9 cellular contexts compared by ENCODE assay signal in the genomic region with DNA sequence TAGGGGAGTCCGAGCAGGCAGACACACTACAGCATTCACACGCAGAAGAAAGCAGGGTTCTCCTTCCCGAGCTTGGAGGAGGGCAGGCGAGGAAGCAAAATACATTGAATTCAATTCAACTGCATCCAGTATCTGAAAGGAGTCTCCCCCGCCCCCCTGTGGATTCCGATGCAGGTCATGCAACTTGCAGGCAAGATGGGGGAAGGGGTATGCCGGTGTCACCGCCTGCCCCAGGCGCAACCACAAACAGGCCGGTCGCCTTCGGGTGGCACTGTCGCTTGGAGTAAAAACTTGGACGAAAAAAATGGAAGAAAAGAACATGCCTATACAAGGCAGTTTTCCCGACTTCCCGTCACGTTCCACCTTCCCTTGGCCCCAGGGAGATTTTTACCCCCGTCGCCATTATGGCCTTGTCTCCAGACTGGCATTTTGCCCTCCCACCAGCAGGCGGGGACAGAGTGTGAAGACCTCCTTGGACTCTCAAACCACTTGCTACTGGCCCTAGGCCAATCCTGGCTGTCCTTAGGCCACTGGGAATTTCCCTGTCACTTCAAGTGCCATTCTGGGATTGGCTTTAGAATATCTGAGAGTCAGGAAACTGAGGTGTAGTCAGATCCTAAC. TPM values are rescaled to one million over a fixed set of nuclear protein-coding genes. Genes with fewer than 3 reads are reported as not detected.
A peak's percentile ranks its signal among the peaks of the same experiment; 100 is the strongest.
DNase-seq lines count a peak whose midpoint lies in the region; TF ChIP-seq lines count a peak whose summit lies in the region.
"Had no signal": no experiment of that assay in that cellular context is flagged by ENCODE, and none has a peak within 500 bp of the region (broad histone marks: within the 10 kb centered on the region; RNA-seq: fewer than 3 reads in every experiment).

No MANE protein-coding gene starts in this region.

- POLR2A ChIA-PET in GM10248 (lab: Yijun Ruan, JAX): no interaction called here

- CTCF ChIA-PET in GM10248 (lab: Yijun Ruan, JAX): interaction anchor here (5.8 kb wide), 1 partner anchor 11 kb away, joined by 63 read pairs; no protein-coding TSS in a partner anchor

- TF ChIP-seq CTCF in GM10248 (IDR thresholded peaks at IDR 0.05; ENCODE audit: control extremely low read depth, extremely low read depth, low read depth, missing control alignments): peak; percentile 6

- DNase-seq in GM10248 (ENCODE audit: extremely low spot score) (no peak), NCI-H1105 treated with DMSO at 0.1 percent for 48 hours (lab: John Stamatoyannopoulos, UW) (peak; percentile 9), ecto neural progenitor cell (ENCODE audit: low spot score) (peak; percentile 84), occipital lobe (lab: John Stamatoyannopoulos, UW) (peak; percentile 59), NOMO-1 treated with dmso at 0.1 percent for 144 hours (lab: John Stamatoyannopoulos, UW; ENCODE audit: unreplicated experiment) (no peak), middle frontal gyrus (ENCODE audit: extremely low spot score, low spot score) (no peak)
- DNase-seq in stimulated activated CD8-positive, alpha-beta memory T cell treated with anti-CD3 and anti-CD28 coated beads, Interleukin-4, amount 100 ng/mL, for 48 hours: no peak
- no peak for DNase-seq in stimulated activated CD4-positive, alpha-beta T cell treated with anti-CD3 and anti-CD28 coated beads, Interleukin-4, amount 100 ng/mL, for 1 hour
- DNase-seq: Kasumi-1 had no signal

RNA-seq across cellular contexts. Expression of gene NTRK3, which starts 1.6 kb away (rescaled TPM):
- total RNA-seq in occipital lobe: 52.3 TPM

Comparison
In these comparisons a context has a peak if more than half of its experiments do, and no peak if none do; other contexts are left out.
1. DNase-seq: peak in NCI-H1105 treated with DMSO at 0.1 percent for 48 hours (single experiment), ecto neural progenitor cell (single experiment) and occipital lobe (single experiment); none in GM10248 (single experiment), stimulated activated CD8-positive, alpha-beta memory T cell treated with anti-CD3 and anti-CD28 coated beads, Interleukin-4, amount 100 ng/mL, for 48 hours (single experiment), NOMO-1 treated with dmso at 0.1 percent for 144 hours (single experiment), middle frontal gyrus (single experiment) and stimulated activated CD4-positive, alpha-beta T cell treated with anti-CD3 and anti-CD28 coated beads, Interleukin-4, amount 100 ng/mL, for 1 hour (single experiment).